Comparison of ENCODE assay signal across 1 cellular context in genomic region chr1:226663327-226663704, GRCh38.
TF ChIP-seq lines count a peak whose summit lies in the region.

No MANE protein-coding gene starts in this region.

TF ChIP-seq in H1, 55 proteins besides CTCF, POLR2A, EP300 and RAD21 (continued from another document):
- TF ChIP-seq KDM5A (IDR thresholded peaks at IDR 0.05; ENCODE audit: low read length) (no peak), HDAC6 (IDR thresholded peaks at IDR 0.05; ENCODE audit: low read depth, low read length) (no peak), ASH2L (IDR thresholded peaks at IDR 0.05; ENCODE audit: low read length) (no peak)
TF ChIP-seq in H1: peak in this region for 0.
